In the genomic region with DNA sequence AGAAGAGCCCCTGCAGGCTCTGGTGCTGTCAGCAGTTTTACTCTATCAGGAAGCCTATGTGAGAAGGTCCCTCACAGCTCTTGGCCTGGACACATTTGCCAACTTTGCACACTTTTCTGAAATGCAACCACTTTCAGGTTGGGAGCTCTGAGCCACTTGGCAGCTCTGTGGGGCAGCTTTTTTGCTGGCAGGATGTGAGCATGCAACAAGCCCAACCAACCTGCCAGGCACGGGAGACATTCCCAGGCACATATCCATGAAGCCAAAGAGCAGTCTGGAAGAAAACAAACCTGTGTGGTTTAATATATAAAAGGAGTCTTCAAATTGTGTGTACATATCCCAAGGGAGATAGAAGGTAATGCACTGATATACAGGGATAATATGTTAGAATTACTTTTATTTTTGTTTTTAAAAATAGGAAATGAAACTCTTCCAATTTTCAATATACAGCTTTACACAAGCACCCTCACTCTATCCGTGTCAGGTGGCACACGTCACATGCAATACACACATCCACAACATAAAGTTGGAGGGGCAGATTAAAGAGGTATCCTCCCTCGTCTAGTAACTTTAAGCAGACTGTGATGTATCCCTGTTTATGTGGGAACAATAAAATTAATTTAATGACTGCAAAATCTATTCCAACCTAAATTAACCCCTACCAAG, we compare ENCODE assay signal across 1 cellular context.
TF ChIP-seq lines count a peak whose summit lies in the region.

No MANE protein-coding gene starts in this region.

TF ChIP-seq in GM12878, 131 proteins besides CTCF, POLR2A, EP300 and RAD21 (continued from another document):
- no peak for TF ChIP-seq STAT1 (conservative IDR thresholded peaks at IDR 0.05)
- TF ChIP-seq ETV6 (conservative IDR thresholded peaks at IDR 0.05 in 1 of 2, IDR thresholded peaks at IDR 0.05 in 1 of 2; ENCODE audit: borderline replicate concordance in 1 of 2, low read depth in 1 of 2), result no peak
- no peak for TF ChIP-seq ZNF384 (IDR thresholded peaks at IDR 0.05; ENCODE audit: borderline replicate concordance, low read depth, low read length)
- no peak for TF ChIP-seq TARDBP (IDR thresholded peaks at IDR 0.05; ENCODE audit: borderline replicate concordance)
